Comparison of ENCODE assay signal across 13 cellular contexts in the genomic region with DNA sequence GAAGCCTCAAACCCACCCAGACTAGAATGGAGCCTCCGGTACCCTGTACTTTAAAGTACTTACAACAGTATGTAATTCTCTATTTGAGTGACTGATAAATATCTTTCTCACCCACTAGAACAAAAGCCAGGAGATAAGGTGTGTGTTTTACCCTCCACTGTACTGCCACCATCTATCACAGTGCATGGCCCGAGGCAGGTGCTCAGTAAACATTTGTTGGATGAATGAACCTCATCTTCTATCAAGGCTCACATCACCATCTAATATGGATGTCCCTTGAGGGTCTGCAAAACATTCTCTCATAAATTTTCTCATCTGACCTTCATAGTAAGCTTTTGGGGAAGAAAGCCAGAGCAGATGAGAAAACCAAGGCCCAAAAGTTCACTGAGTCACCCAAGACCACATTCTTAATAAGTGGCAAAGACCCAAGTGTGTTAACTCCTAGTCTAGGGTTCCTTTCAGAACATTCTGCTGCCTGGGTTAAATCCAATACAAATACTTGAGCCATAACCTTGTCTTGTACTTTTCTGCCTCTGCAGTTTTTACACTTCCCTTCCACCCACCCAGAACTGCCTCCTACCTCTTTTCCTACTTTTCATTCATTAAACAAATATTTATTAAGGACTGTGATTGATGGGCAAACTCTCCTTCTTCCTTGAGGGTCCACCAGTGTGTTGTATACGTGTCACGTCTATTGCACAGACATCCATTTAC. TPM values are rescaled to one million over a fixed set of nuclear protein-coding genes. Genes with fewer than 3 reads are reported as not detected.
DNase-seq lines count a peak whose midpoint lies in the region; ATAC-seq and TF ChIP-seq lines count a peak whose summit lies in the region.
"Had no signal": no experiment of that assay in that cellular context is flagged by ENCODE, and none has a peak within 500 bp of the region (broad histone marks: within the 10 kb centered on the region; RNA-seq: fewer than 3 reads in every experiment).

No MANE protein-coding gene starts in this region.

- no peaks in the 10 kb centered on the region for H3K36me3 Mint-ChIP-seq in T-helper 17 cell (ENCODE audit: low read depth)
- H3K36me3 Mint-ChIP-seq: CD8-positive, alpha-beta T cell; immature natural killer cell had no signal

- H3K27ac ChIP-seq in trophoblast cell (ENCODE audit: low read depth, low read length) = no peak overlapping the region
- H3K27ac ChIP-seq: colonic mucosa had no signal

- no peaks in the 10 kb centered on the region for H3K36me3 ChIP-seq in trophoblast cell (ENCODE audit: control insufficient read depth in 1 of 2, insufficient read depth in 2 of 2, low read length in 2 of 2)
- H3K36me3 ChIP-seq: colonic mucosa had no signal

- no peak overlapping the region for H3K9ac ChIP-seq in trophoblast cell (ENCODE audit: low read length)

- no peak overlapping the region for H4K12ac ChIP-seq in trophoblast cell (ENCODE audit: low read depth, low read length)

- H2BK120ac ChIP-seq in trophoblast cell (ENCODE audit: insufficient read depth, low read length, poor library complexity) = peak overlapping the region; percentile 28

- H3K4me1 ChIP-seq in trophoblast cell (ENCODE audit: control insufficient read depth in 1 of 2, insufficient read depth in 2 of 2, low read length in 2 of 2) = peaks cover 6 to 13% of the 10 kb centered on the region in 2 experiments

- H3K27me3 Mint-ChIP-seq in T-helper 17 cell = peaks cover 19% of the 10 kb centered on the region

- peaks cover 4% of the 10 kb centered on the region for H3K79me1 ChIP-seq in trophoblast cell (ENCODE audit: low read length)

- no peak overlapping the region for H3K27ac Mint-ChIP-seq in T-helper 17 cell
- H3K27ac Mint-ChIP-seq: CD8-positive, alpha-beta T cell; immature natural killer cell; stimulated activated naive CD8-positive, alpha-beta T cell treated with anti-CD3 and anti-CD28 coated beads, Interleukin-15, Interleukin-2, amounts not matched to agents 100 ng/mL and 50 ng/mL, for 24 hours had no signal

- H3K9me3 ChIP-seq in trophoblast cell (ENCODE audit: insufficient read depth, low read depth, low read length) = no peaks in the 10 kb centered on the region
- no peaks in the 10 kb centered on the region for H3K9me3 ChIP-seq in T-helper 17 cell (ENCODE audit: control insufficient read depth, low read length, poor library complexity, severe bottlenecking)
- H3K9me3 ChIP-seq: colonic mucosa had no signal

- ATAC-seq in SK-N-SH treated with all-trans-retinoic acid at 6 μM for 48 hours (peak; percentile 19), HG02973 (IDR thresholded peaks at IDR 0.05; ENCODE audit: unreplicated experiment) (no peak), T-helper 17 cell (no peak)
- ATAC-seq: CD8-positive, alpha-beta T cell had no signal

- WGBS in trophoblast cell (ENCODE audit: extremely low coverage, insufficient coverage, insufficient read length) = no CpG with 5 or more reads among the region's 4 CpGs

- H4K8ac ChIP-seq in trophoblast cell (ENCODE audit: low read depth, low read length) = no peak overlapping the region

- H2BK5ac ChIP-seq in trophoblast cell (ENCODE audit: low read depth, low read length, poor library complexity) = no peak overlapping the region

- H3K23ac ChIP-seq in trophoblast cell (ENCODE audit: low read length) = no peak overlapping the region

- H2AK5ac ChIP-seq in trophoblast cell (ENCODE audit: low read length) = no peak overlapping the region

- peak overlapping the region; percentile 71 for H3K4ac ChIP-seq in trophoblast cell (ENCODE audit: low read depth, low read length)

- H3K4me2 ChIP-seq in trophoblast cell (ENCODE audit: low read length) = no peak overlapping the region

- H2BK12ac ChIP-seq in trophoblast cell (ENCODE audit: low read length) = no peak overlapping the region

- H3K79me2 ChIP-seq in trophoblast cell (ENCODE audit: control insufficient read depth, insufficient read depth, low read length, poor library complexity) = peaks cover 2% of the 10 kb centered on the region

- H3K4me3 ChIP-seq in trophoblast cell (ENCODE audit: low read depth, low read length) = no peak overlapping the region
- H3K4me3 ChIP-seq: colonic mucosa had no signal

- no peak overlapping the region for H3K4me3 Mint-ChIP-seq in T-helper 17 cell
- H3K4me3 Mint-ChIP-seq: CD8-positive, alpha-beta T cell; immature natural killer cell; stimulated activated naive CD8-positive, alpha-beta T cell treated with anti-CD3 and anti-CD28 coated beads, Interleukin-15, Interleukin-2, amounts not matched to agents 100 ng/mL and 50 ng/mL, for 24 hours had no signal

- H4K91ac ChIP-seq in trophoblast cell (ENCODE audit: low read depth, low read length) = no peak overlapping the region

- H3K18ac ChIP-seq in trophoblast cell (ENCODE audit: low read length) = no peak overlapping the region

- DNase-seq in Daoy (ENCODE audit: low read depth) (peak; percentile 72), fibroblast of the conjunctiva (ENCODE audit: low read depth) (peak; percentile 93), trophoblast cell (no peak), T-helper 2 cell (no peak), T-helper 17 cell (no peak)
- DNase-seq in activated naive CD4-positive, alpha-beta T cell treated with anti-CD3 and anti-CD28 coated beads, Interleukin-2, amount 50 U/mL, for 16 hours = no peak
- DNase-seq: CD8-positive, alpha-beta T cell; colonic mucosa; immature natural killer cell; NCI-H2081 treated with DMSO at 0.1 percent for 48 hours had no signal

- no peaks in the 10 kb centered on the region for H3K4me1 Mint-ChIP-seq in T-helper 17 cell
- H3K4me1 Mint-ChIP-seq: immature natural killer cell had no signal

- no peak overlapping the region for H2AFZ ChIP-seq in trophoblast cell (ENCODE audit: insufficient read depth, low read length, poor library complexity)

- H3K27me3 ChIP-seq in trophoblast cell (ENCODE audit: insufficient read depth, low read length) = no peaks in the 10 kb centered on the region
- H3K27me3 ChIP-seq: colonic mucosa had no signal

- no peak overlapping the region for H3K14ac ChIP-seq in trophoblast cell (ENCODE audit: low read length)

TF ChIP-seq in SK-N-SH treated with all-trans-retinoic acid at 6 μM for 48 hours, 23 proteins besides CTCF, POLR2A, EP300 and RAD21:
- 0 out of 2 replicates have a peak, but pooled peaks have one; percentile 12 for TF ChIP-seq ZFP3 (CRISPR knock-in tag; IDR thresholded peaks at IDR 0.05)
- TF ChIP-seq OSR1 (CRISPR knock-in tag; IDR thresholded peaks at IDR 0.05) = no peak
- peak; percentile 75 for TF ChIP-seq ISL1 (CRISPR knock-in tag; IDR thresholded peaks at IDR 0.05)
- no peak for TF ChIP-seq ESRRG (CRISPR knock-in tag; IDR thresholded peaks at IDR 0.05)
- TF ChIP-seq, protein P1, sequence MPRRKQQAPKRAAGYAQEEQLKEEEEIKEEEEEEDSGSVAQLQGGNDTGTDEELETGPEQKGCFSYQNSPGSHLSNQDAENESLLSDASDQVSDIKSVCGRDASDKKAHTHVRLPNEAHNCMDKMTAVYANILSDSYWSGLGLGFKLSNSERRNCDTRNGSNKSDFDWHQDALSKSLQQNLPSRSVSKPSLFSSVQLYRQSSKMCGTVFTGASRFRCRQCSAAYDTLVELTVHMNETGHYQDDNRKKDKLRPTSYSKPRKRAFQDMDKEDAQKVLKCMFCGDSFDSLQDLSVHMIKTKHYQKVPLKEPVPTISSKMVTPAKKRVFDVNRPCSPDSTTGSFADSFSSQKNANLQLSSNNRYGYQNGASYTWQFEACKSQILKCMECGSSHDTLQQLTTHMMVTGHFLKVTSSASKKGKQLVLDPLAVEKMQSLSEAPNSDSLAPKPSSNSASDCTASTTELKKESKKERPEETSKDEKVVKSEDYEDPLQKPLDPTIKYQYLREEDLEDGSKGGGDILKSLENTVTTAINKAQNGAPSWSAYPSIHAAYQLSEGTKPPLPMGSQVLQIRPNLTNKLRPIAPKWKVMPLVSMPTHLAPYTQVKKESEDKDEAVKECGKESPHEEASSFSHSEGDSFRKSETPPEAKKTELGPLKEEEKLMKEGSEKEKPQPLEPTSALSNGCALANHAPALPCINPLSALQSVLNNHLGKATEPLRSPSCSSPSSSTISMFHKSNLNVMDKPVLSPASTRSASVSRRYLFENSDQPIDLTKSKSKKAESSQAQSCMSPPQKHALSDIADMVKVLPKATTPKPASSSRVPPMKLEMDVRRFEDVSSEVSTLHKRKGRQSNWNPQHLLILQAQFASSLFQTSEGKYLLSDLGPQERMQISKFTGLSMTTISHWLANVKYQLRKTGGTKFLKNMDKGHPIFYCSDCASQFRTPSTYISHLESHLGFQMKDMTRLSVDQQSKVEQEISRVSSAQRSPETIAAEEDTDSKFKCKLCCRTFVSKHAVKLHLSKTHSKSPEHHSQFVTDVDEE (CRISPR knock-in tag; IDR thresholded peaks at IDR 0.05) = no peak
- no peak for TF ChIP-seq BACH2 (CRISPR knock-in tag; IDR thresholded peaks at IDR 0.05; ENCODE audit: borderline replicate concordance)
- TF ChIP-seq PPARA (CRISPR knock-in tag; IDR thresholded peaks at IDR 0.05; ENCODE audit: borderline replicate concordance) = no peak
- TF ChIP-seq, protein P2, sequence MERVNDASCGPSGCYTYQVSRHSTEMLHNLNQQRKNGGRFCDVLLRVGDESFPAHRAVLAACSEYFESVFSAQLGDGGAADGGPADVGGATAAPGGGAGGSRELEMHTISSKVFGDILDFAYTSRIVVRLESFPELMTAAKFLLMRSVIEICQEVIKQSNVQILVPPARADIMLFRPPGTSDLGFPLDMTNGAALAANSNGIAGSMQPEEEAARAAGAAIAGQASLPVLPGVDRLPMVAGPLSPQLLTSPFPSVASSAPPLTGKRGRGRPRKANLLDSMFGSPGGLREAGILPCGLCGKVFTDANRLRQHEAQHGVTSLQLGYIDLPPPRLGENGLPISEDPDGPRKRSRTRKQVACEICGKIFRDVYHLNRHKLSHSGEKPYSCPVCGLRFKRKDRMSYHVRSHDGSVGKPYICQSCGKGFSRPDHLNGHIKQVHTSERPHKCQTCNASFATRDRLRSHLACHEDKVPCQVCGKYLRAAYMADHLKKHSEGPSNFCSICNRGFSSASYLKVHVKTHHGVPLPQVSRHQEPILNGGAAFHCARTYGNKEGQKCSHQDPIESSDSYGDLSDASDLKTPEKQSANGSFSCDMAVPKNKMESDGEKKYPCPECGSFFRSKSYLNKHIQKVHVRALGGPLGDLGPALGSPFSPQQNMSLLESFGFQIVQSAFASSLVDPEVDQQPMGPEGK (CRISPR knock-in tag; IDR thresholded peaks at IDR 0.05; ENCODE audit: borderline replicate concordance) = no peak
- no peak for TF ChIP-seq TOX (CRISPR knock-in tag; IDR thresholded peaks at IDR 0.05; ENCODE audit: borderline replicate concordance)

RNA-seq across cellular contexts. Expression of a gene that starts 35.8 kb away (rescaled TPM):
- total RNA-seq in Daoy (2014; rRNA removed; shearing (Covaris generic)) = 32.9 and 51.0 TPM in 2 replicates
- 41.4 and 45.0 TPM in 2 replicates for polyA plus RNA-seq in trophoblast cell (2013)
- total RNA-seq in T-helper 17 cell = under 1 TPM; 0.60 to 0.65 TPM
- polyA plus RNA-seq: immature natural killer cell had no signal

Comparison
In these comparisons a context has a peak if more than half of its experiments do, and no peak if none do; other contexts are left out.
1. DNase-seq: peak in Daoy (single experiment) and fibroblast of the conjunctiva (single experiment); none in trophoblast cell (0 of 2), activated naive CD4-positive, alpha-beta T cell treated with anti-CD3 and anti-CD28 coated beads, Interleukin-2, amount 50 U/mL, for 16 hours (single experiment), T-helper 2 cell (0 of 5) and T-helper 17 cell (0 of 3).
2. RNA of a gene that starts 35.8 kb away (total RNA-seq): 32.9 to 51.0 TPM in Daoy; 0.60 to 0.65 TPM in T-helper 17 cell; every median in the first group is over 10 times any median in the second.